11 cellular contexts compared by ENCODE assay signal in genomic region chr5:115455241-115455640, GRCh38.
DNase-seq lines count a peak whose midpoint lies in the region; ATAC-seq and TF ChIP-seq lines count a peak whose summit lies in the region.
"Had no signal": no experiment of that assay in that cellular context is flagged by ENCODE, and none has a peak within 500 bp of the region (broad histone marks: within the 10 kb centered on the region; RNA-seq: fewer than 3 reads in every experiment).

No MANE protein-coding gene starts in this region.

- peak; percentile 57 for ATAC-seq in left ventricle myocardium superior
- ATAC-seq in HG02588 (IDR thresholded peaks at IDR 0.05; ENCODE audit: unreplicated experiment), result no peak
- no peak for ATAC-seq in stimulated activated naive B cell treated with anti-CD40 and anti-IgM and Interleukin-4, amounts not matched to agents 10 μg/mL and 1 μg/mL and 100 μg/mL, for 72 hours (replicated peaks)

- WGBS in stomach, 5 donors, result 71 to 81% (median 74%) methylated on average over 6 of the region's 6 CpGs

- no peak overlapping the region for H3K4me3 Mint-ChIP-seq in nephron progenitor cell
- no peak overlapping the region for H3K4me3 Mint-ChIP-seq in stimulated activated naive B cell treated with anti-CD40 and anti-IgM and Interleukin-4, amounts not matched to agents 10 μg/mL and 1 μg/mL and 100 μg/mL, for 72 hours
- H3K4me3 Mint-ChIP-seq: activated naive CD4-positive, alpha-beta T cell treated with anti-CD3 and anti-CD28 coated beads, Interleukin-2, amount 10 ng/mL, durations not matched to agents 7 days and 5 days had no signal

- H3K27me3 ChIP-seq in stomach, result no peaks in the 10 kb centered on the region

- TF ChIP-seq EP300 in stomach (IDR thresholded peaks at IDR 0.05), result no peak

- no peak overlapping the region for H3K27ac Mint-ChIP-seq in nephron progenitor cell
- no peak overlapping the region for H3K27ac Mint-ChIP-seq in stimulated activated naive B cell treated with anti-CD40 and anti-IgM and Interleukin-4, amounts not matched to agents 10 μg/mL and 1 μg/mL and 100 μg/mL, for 72 hours
- H3K27ac Mint-ChIP-seq: activated naive CD4-positive, alpha-beta T cell treated with anti-CD3 and anti-CD28 coated beads, Interleukin-2, amount 10 ng/mL, durations not matched to agents 7 days and 5 days had no signal

- H3K4me3 ChIP-seq in stomach, result no peak overlapping the region

- no peaks in the 10 kb centered on the region for H3K36me3 Mint-ChIP-seq in nephron progenitor cell (ENCODE audit: low read depth)
- no peaks in the 10 kb centered on the region for H3K36me3 Mint-ChIP-seq in stimulated activated naive B cell treated with anti-CD40 and anti-IgM and Interleukin-4, amounts not matched to agents 10 μg/mL and 1 μg/mL and 100 μg/mL, for 72 hours
- H3K36me3 Mint-ChIP-seq: activated naive CD4-positive, alpha-beta T cell treated with anti-CD3 and anti-CD28 coated beads, Interleukin-2, amount 10 ng/mL, durations not matched to agents 7 days and 5 days had no signal

- intact Hi-C loops in left ventricle myocardium superior (cut with micrococcal nuclease) (no loop called here), stomach (cut with DNase I; ENCODE audit: low total_unique reads) (no loop called here)

- no peaks in the 10 kb centered on the region for H3K9me3 ChIP-seq in stomach

- H3K27ac ChIP-seq in stomach, result peak overlapping the region in 4 of 5 donors; percentile 2 to 30 (median 13)

- TF ChIP-seq POLR2A in stomach (IDR thresholded peaks at IDR 0.05), result no peak

- H3K36me3 ChIP-seq in stomach, result no peaks in the 10 kb centered on the region

- peaks cover 17% of the 10 kb centered on the region for H3K4me1 Mint-ChIP-seq in nephron progenitor cell
- H3K4me1 Mint-ChIP-seq in stimulated activated naive B cell treated with anti-CD40 and anti-IgM and Interleukin-4, amounts not matched to agents 10 μg/mL and 1 μg/mL and 100 μg/mL, for 72 hours, result peaks cover 4 to 10% of the 10 kb centered on the region in 2 donors
- H3K4me1 Mint-ChIP-seq: activated naive CD4-positive, alpha-beta T cell treated with anti-CD3 and anti-CD28 coated beads, Interleukin-2, amount 10 ng/mL, durations not matched to agents 7 days and 5 days had no signal

- TF ChIP-seq CTCF in stomach (IDR thresholded peaks at IDR 0.05), result no peak
- TF ChIP-seq CTCF in nephron progenitor cell (IDR thresholded peaks at IDR 0.05), result no peak

- H3K4me1 ChIP-seq in stomach, result peaks cover 21 to 81% (median 59%) of the 10 kb centered on the region in 4 donors

- H3K27me3 Mint-ChIP-seq in nephron progenitor cell (ENCODE audit: low read depth, poor library complexity), result peaks cover 7% of the 10 kb centered on the region
- peaks cover 0 to 10% of the 10 kb centered on the region in 2 donors for H3K27me3 Mint-ChIP-seq in stimulated activated naive B cell treated with anti-CD40 and anti-IgM and Interleukin-4, amounts not matched to agents 10 μg/mL and 1 μg/mL and 100 μg/mL, for 72 hours
- H3K27me3 Mint-ChIP-seq: activated naive CD4-positive, alpha-beta T cell treated with anti-CD3 and anti-CD28 coated beads, Interleukin-2, amount 10 ng/mL, durations not matched to agents 7 days and 5 days had no signal

- peak; percentile 41 for DNase-seq in LoVo (ENCODE audit: low spot score)
- peak; percentile 100 for DNase-seq in amniotic epithelial cell (ENCODE audit: low read depth)
- DNase-seq in left ventricle myocardium superior, result no peak
- no peak for DNase-seq in stomach
- no peak for DNase-seq in nephron progenitor cell
- no peak for DNase-seq in stimulated activated naive B cell treated with anti-CD40 and anti-IgM and Interleukin-4, amounts not matched to agents 10 μg/mL and 1 μg/mL and 100 μg/mL, for 72 hours
- DNase-seq: activated naive CD4-positive, alpha-beta T cell treated with anti-CD3 and anti-CD28 coated beads, Interleukin-2, amount 10 ng/mL, durations not matched to agents 7 days and 5 days; DMS53; NCI-H1105 treated with DMSO at 0.1 percent for 48 hours; stimulated activated naive CD4-positive, alpha-beta T cell had no signal

- no peaks in the 10 kb centered on the region for H3K9me3 Mint-ChIP-seq in nephron progenitor cell
- no peaks in the 10 kb centered on the region for H3K9me3 Mint-ChIP-seq in stimulated activated naive B cell treated with anti-CD40 and anti-IgM and Interleukin-4, amounts not matched to agents 10 μg/mL and 1 μg/mL and 100 μg/mL, for 72 hours
- H3K9me3 Mint-ChIP-seq: activated naive CD4-positive, alpha-beta T cell treated with anti-CD3 and anti-CD28 coated beads, Interleukin-2, amount 10 ng/mL, durations not matched to agents 7 days and 5 days had no signal

Comparison
In these comparisons a context has a peak if more than half of its experiments do, and no peak if none do; other contexts are left out.
1. DNase-seq: peak in LoVo (single experiment) and amniotic epithelial cell (single experiment); none in left ventricle myocardium superior (single experiment), stomach (single experiment), nephron progenitor cell (single experiment) and stimulated activated naive B cell treated with anti-CD40 and anti-IgM and Interleukin-4, amounts not matched to agents 10 μg/mL and 1 μg/mL and 100 μg/mL, for 72 hours (single experiment).